9 cellular contexts compared by ENCODE assay signal in genomic region chr2:191318037-191318728, GRCh38.
A peak's percentile ranks its signal among the peaks of the same experiment; 100 is the strongest.
DNase-seq lines count a peak whose midpoint lies in the region; ATAC-seq, FAIRE-seq and TF ChIP-seq lines count a peak whose summit lies in the region.
"Had no signal": no experiment of that assay in that cellular context is flagged by ENCODE, and none has a peak within 500 bp of the region (broad histone marks: within the 10 kb centered on the region; RNA-seq: fewer than 3 reads in every experiment).

No MANE protein-coding gene starts in this region.

- peak; percentile 46 for DNase-seq in A172 (ENCODE audit: low spot score)
- peak; percentile 51 for DNase-seq in LHCN-M2 (ENCODE audit: low read depth)
- peak; percentile 35 for DNase-seq in dedifferentiated amniotic fluid mesenchymal stem cell (ENCODE audit: extremely low spot score)
- no peak for DNase-seq in HepG2 (ENCODE audit: low spot score)
- no peak for DNase-seq in Ammon's horn (ENCODE audit: low spot score)
- DNase-seq in NCI-H2227 (lab: John Stamatoyannopoulos, UW; ENCODE audit: unreplicated experiment): no peak
- no peak for DNase-seq in GM13977 (ENCODE audit: low spot score)

- H4K20me1 ChIP-seq in HepG2 (ENCODE audit: insufficient read depth, low read length): peaks cover 3% of the 10 kb centered on the region; the same call in 1 of the 2 replicates

- no peak for FAIRE-seq in HepG2 (lab: Jason Lieb, UNC)

- WGBS in HepG2 (ENCODE audit: low lambda C conversion rate): 54% methylated on average over 4 of the region's 4 CpGs

- no peak for TF ChIP-seq EP300 in HepG2 (IDR thresholded peaks at IDR 0.05; ENCODE audit: low read depth in 2 of 2, low read length in 2 of 2)
- no peak for TF ChIP-seq EP300 in HepG2 (CRISPR knock-in tag; IDR thresholded peaks at IDR 0.05; ENCODE audit: borderline replicate concordance)

- no peaks in the 10 kb centered on the region for H3K27me3 ChIP-seq in HepG2 (ENCODE audit: control insufficient read depth in 1 of 2, insufficient read depth in 2 of 2, low read length in 2 of 2)
- H3K27me3 ChIP-seq: thyroid gland had no signal

- peak overlapping the region; percentile 57 for H3K4me2 ChIP-seq in HepG2 (ENCODE audit: low read depth, low read length)

- intact Hi-C loops in HepG2 (cut with micrococcal nuclease; ENCODE audit: unreplicated experiment): loop anchor here (5.0 kb wide), 1 partner anchor 71 kb away; the partner anchor contains the start of gene MYO1B

- peaks cover 20% of the 10 kb centered on the region for H3K4me1 ChIP-seq in HepG2 (ENCODE audit: insufficient read depth, low read length)

- TF ChIP-seq RAD21 in HepG2 (CRISPR knock-in tag; IDR thresholded peaks at IDR 0.05): no peak

- TF ChIP-seq POLR2A in HepG2 (IDR thresholded peaks at IDR 0.05; ENCODE audit: insufficient read depth in 1 of 2, low read depth in 2 of 2, low read length in 2 of 2): no peak

- TF ChIP-seq CTCF in HepG2 (CRISPR knock-in tag; IDR thresholded peaks at IDR 0.05) (no peak), GM13977 (IDR thresholded peaks at IDR 0.05; ENCODE audit: extremely low read depth, insufficient read depth, missing control alignments) (no peak)

- CTCF ChIA-PET in HepG2 (lab: Yijun Ruan, JAX; ENCODE audit: low intra/inter-chr PET ratio, low total read pairs): no interaction called here

- no TSS peak for BruUV-seq in HepG2 (replicated peaks; lab: Mats Ljungman, UMichigan)

- peaks cover 48% of the 10 kb centered on the region for H3K79me2 ChIP-seq in HepG2 (ENCODE audit: insufficient read depth, low read length)

- in situ Hi-C loops in HepG2 (cut with HindIII; ENCODE audit: extremely low pct_ligation_motif_present, low pct_unique_long_range_greater_than_20kb) (no loop called here), GM13977 (cut with MboI; ENCODE audit: low pct_unique_long_range_greater_than_20kb, low sequenced_read_pairs, unreplicated experiment) (no loop called here)

- ATAC-seq in HepG2 (peak; percentile 35), HG03439 (IDR thresholded peaks at IDR 0.05; ENCODE audit: unreplicated experiment) (no peak)

- peak overlapping the region; percentile 53 for H3K27ac ChIP-seq in HepG2 (ENCODE audit: extremely low read length, insufficient read depth, low read length)
- H3K27ac ChIP-seq: thyroid gland had no signal

- H3K9me3 ChIP-seq in HepG2 (ENCODE audit: low read length): no peaks in the 10 kb centered on the region
- H3K9me3 ChIP-seq: thyroid gland had no signal

- H3K9ac ChIP-seq in HepG2 (ENCODE audit: insufficient read depth, low read depth, low read length): 0 out of 2 replicates have a peak overlapping the region, but pooled peaks have one; percentile 5

- no peak overlapping the region for H2AFZ ChIP-seq in HepG2 (ENCODE audit: low read length)

- POLR2A ChIA-PET in HepG2 (lab: Yijun Ruan, JAX): interaction anchor here (1.3 to 2.2 kb wide), 2 partner anchors 9 to 72 kb away, joined by 3 to 10 read pairs; no protein-coding TSS in a partner anchor

- no peaks in the 10 kb centered on the region for H3K36me3 ChIP-seq in HepG2 (replicated peaks in 1 of 2; ENCODE audit: control insufficient read depth in 1 of 2, insufficient read depth in 2 of 2, low read length in 2 of 2)
- H3K36me3 ChIP-seq: thyroid gland had no signal

- peak overlapping the region; percentile 2 to 27 (median 13); a peak in 5 of 6 replicates for H3K4me3 ChIP-seq in HepG2 (replicated peaks in 1 of 3; ENCODE audit: insufficient read depth in 1 of 3, low read depth in 2 of 3, low read length in 3 of 3)
- H3K4me3 ChIP-seq: thyroid gland had no signal

TF ChIP-seq in HepG2, 621 proteins besides CTCF, POLR2A, EP300 and RAD21:
- TF ChIP-seq, protein P1, sequence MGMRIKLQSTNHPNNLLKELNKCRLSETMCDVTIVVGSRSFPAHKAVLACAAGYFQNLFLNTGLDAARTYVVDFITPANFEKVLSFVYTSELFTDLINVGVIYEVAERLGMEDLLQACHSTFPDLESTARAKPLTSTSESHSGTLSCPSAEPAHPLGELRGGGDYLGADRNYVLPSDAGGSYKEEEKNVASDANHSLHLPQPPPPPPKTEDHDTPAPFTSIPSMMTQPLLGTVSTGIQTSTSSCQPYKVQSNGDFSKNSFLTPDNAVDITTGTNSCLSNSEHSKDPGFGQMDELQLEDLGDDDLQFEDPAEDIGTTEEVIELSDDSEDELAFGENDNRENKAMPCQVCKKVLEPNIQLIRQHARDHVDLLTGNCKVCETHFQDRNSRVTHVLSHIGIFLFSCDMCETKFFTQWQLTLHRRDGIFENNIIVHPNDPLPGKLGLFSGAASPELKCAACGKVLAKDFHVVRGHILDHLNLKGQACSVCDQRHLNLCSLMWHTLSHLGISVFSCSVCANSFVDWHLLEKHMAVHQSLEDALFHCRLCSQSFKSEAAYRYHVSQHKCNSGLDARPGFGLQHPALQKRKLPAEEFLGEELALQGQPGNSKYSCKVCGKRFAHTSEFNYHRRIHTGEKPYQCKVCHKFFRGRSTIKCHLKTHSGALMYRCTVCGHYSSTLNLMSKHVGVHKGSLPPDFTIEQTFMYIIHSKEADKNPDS (CRISPR knock-in tag; IDR thresholded peaks at IDR 0.05): no peak
- peak; percentile 16; the same call in 1 of the 2 replicates for TF ChIP-seq CEBPB (IDR thresholded peaks at IDR 0.05; ENCODE audit: borderline replicate concordance, low read depth, low read length)
- peak; percentile 58; the same call in 1 of the 2 replicates for TF ChIP-seq NAIF1 (CRISPR knock-in tag; IDR thresholded peaks at IDR 0.05; ENCODE audit: borderline replicate concordance)
- 0 out of 2 replicates have a peak, but pooled peaks have one; percentile 8 for TF ChIP-seq ZNF569 (CRISPR knock-in tag; IDR thresholded peaks at IDR 0.05; ENCODE audit: borderline replicate concordance)

Comparison
In these comparisons a context has a peak if more than half of its experiments do, and no peak if none do; other contexts are left out.
1. DNase-seq: peak in A172 (single experiment), LHCN-M2 (single experiment) and dedifferentiated amniotic fluid mesenchymal stem cell (single experiment); none in HepG2 (single experiment), Ammon's horn (single experiment), NCI-H2227 (single experiment) and GM13977 (single experiment).